1 cellular context compared by ENCODE assay signal in the genomic region with DNA sequence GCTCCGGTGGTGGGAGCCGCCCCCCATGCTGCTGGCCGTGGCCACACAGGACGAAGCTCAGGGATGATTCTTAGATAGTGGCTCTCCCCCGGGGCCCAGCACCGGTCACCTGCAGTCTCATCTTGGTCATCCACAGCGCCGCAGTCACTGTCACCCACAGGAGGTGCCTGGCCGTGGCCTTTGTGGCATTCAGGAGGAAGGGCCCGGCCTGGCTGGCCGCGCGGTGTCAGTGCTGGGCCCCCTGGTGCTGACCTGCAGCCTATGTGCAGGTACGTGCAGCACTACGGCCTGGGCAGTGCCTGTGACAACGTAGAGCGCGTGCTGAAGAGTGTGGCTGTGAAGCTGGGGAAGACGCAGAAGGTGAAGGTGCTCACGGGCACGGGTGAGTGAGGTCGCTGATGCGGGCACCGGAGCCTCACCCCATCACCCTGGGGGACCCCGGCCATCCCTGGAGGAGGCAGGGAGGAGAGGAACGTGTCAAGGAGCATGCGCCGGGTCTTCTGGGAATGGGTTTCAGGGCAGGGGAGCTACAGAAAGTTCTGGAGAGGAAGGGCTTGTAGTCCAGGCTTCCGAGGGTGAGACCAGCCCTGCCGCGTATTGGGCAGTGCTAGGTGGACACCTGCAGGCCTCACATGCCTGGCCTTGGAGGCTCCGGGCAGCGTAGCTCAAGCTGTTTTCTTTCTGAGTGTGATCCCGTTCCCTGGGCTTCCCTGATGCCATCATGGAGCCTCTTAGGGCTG.
TF ChIP-seq lines count a peak whose summit lies in the region.

No MANE protein-coding gene starts in this region.

TF ChIP-seq in HepG2, 621 proteins besides CTCF, POLR2A, EP300 and RAD21:
- TF ChIP-seq AGO2 (optimal IDR thresholded peaks at IDR 0.05; ENCODE audit: low read depth, low read length) (peak; percentile 61), SP5 (CRISPR knock-in tag; IDR thresholded peaks at IDR 0.05; ENCODE audit: borderline replicate concordance, low read depth) (no peak), SCMH1 (CRISPR knock-in tag; IDR thresholded peaks at IDR 0.05; ENCODE audit: borderline replicate concordance) (no peak)
